In the genomic region with DNA sequence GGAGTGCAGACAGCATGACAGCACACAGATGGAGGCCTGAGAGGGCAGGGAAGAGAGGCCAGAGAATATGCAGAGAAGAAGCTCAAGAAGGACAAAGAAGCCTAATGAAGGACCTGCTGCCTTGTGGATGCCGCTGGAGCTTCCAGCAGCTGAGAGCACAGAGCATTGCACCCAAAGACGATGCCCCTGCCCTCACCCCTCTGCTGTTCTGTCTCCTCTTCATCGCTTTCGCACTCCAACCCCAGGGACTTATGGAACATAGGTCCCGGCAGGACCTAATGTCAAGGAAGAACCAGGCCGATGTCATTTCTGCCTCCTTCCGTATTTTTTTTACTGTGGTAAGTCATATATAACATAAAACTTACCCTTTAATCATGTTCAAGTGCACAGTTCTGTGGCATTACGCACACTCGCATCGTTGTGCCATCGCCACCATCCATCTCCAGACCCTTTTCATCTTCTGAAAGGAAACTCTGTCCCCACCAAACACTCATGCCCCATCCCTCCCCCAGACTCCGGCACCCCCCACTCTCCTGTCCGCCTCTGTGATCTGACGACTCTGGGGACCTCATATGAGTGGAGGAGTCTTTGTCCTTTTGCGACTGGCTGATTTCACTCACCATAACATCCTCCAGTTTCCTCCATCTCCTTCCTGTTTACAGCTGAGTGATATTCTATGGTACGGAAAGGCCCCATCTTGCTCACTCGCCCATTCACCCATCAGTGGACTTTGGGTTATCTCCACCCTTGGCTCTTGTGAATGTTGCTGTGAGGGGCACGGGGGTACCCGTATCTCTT, we compare ENCODE assay signal across 24 cellular contexts. TPM values are rescaled to one million over a fixed set of nuclear protein-coding genes. Genes with fewer than 3 reads are reported as not detected.
DNase-seq lines count a peak whose midpoint lies in the region; ATAC-seq, FAIRE-seq and TF ChIP-seq lines count a peak whose summit lies in the region.
"Had no signal": no experiment of that assay in that cellular context is flagged by ENCODE, and none has a peak within 500 bp of the region (broad histone marks: within the 10 kb centered on the region; RNA-seq: fewer than 3 reads in every experiment).

No MANE protein-coding gene starts in this region.

- no peaks in the 10 kb centered on the region for H3K9me3 ChIP-seq in Peyer's patch
- H3K9me3 ChIP-seq in endothelial cell of umbilical vein (replicated peaks; ENCODE audit: control insufficient read depth, insufficient read depth, low read length): no peaks in the 10 kb centered on the region
- H3K9me3 ChIP-seq in endodermal cell (ENCODE audit: control insufficient read depth, low read length): no peaks in the 10 kb centered on the region
- peaks cover 32% of the 10 kb centered on the region for H3K9me3 ChIP-seq in WERI-Rb-1 (ENCODE audit: severe bottlenecking)
- H3K9me3 ChIP-seq: esophagus squamous epithelium, gastrocnemius medialis, upper lobe of right lung had no signal

- H3K9ac ChIP-seq in endothelial cell of umbilical vein (replicated peaks; ENCODE audit: extremely low read depth, insufficient read depth, low read length): no peak overlapping the region
- no peak overlapping the region for H3K9ac ChIP-seq in endodermal cell (ENCODE audit: extremely low read depth, low read length, poor library complexity, severe bottlenecking)

- no peak overlapping the region for H3K4me2 ChIP-seq in endothelial cell of umbilical vein (ENCODE audit: insufficient read depth, low read length)

- H3K79me2 ChIP-seq in endothelial cell of umbilical vein (ENCODE audit: control insufficient read depth, insufficient read depth, low read length): no peaks in the 10 kb centered on the region

- FAIRE-seq in endothelial cell of umbilical vein (lab: Jason Lieb, UNC): no peak
- FAIRE-seq: GM18507, islet of Langerhans, small intestine had no signal

- no peak for TF ChIP-seq POLR2A in Peyer's patch (IDR thresholded peaks at IDR 0.05)
- TF ChIP-seq POLR2A in endothelial cell of umbilical vein (IDR thresholded peaks at IDR 0.05; ENCODE audit: low read depth, low read length): no peak

- no TSS peak for BruUV-seq in endothelial cell of umbilical vein (replicated peaks; lab: Mats Ljungman, UMichigan)

- peaks cover 69 to 92% of the 10 kb centered on the region in 2 donors for H3K4me1 Mint-ChIP-seq in stimulated activated naive B cell treated with anti-CD40 and anti-IgM and Interleukin-4, amounts not matched to agents 10 μg/mL and 1 μg/mL and 100 μg/mL, for 72 hours
- H3K4me1 Mint-ChIP-seq in endodermal cell: peaks cover 4% of the 10 kb centered on the region

- dilution Hi-C loops in endothelial cell of umbilical vein (cut with MboI; ENCODE audit: extremely low pct_ligation_motif_present, low sequenced_read_pairs): no loop called here

- no peak overlapping the region for H3K4me3 ChIP-seq in Peyer's patch
- no peak overlapping the region for H3K4me3 ChIP-seq in endothelial cell of umbilical vein (replicated peaks in 1 of 3; ENCODE audit: insufficient read depth in 1 of 3, low read depth in 1 of 3, low read length in 3 of 3)
- no peak overlapping the region for H3K4me3 ChIP-seq in endodermal cell (ENCODE audit: low read length)
- no peak overlapping the region for H3K4me3 ChIP-seq in WERI-Rb-1 (ENCODE audit: low read depth, low read length)
- H3K4me3 ChIP-seq: esophagus squamous epithelium, gastrocnemius medialis, upper lobe of right lung had no signal

- intact Hi-C loops in endothelial cell of umbilical vein (cut with micrococcal nuclease): no loop called here

- no peak for TF ChIP-seq CTCF in Peyer's patch (IDR thresholded peaks at IDR 0.05)
- no peak for TF ChIP-seq CTCF in endothelial cell of umbilical vein (IDR thresholded peaks at IDR 0.05; ENCODE audit: extremely low read depth in 1 of 2, insufficient read depth in 1 of 2, low read depth in 1 of 2, low read length in 2 of 2)
- TF ChIP-seq CTCF in endodermal cell (conservative IDR thresholded peaks at IDR 0.05): no peak
- no peak for TF ChIP-seq CTCF in WERI-Rb-1 (IDR thresholded peaks at IDR 0.05; ENCODE audit: low read depth, low read length)

- peak overlapping the region; percentile 77 to 81 for H3K4me3 Mint-ChIP-seq in stimulated activated naive B cell treated with anti-CD40 and anti-IgM and Interleukin-4, amounts not matched to agents 10 μg/mL and 1 μg/mL and 100 μg/mL, for 72 hours
- H3K4me3 Mint-ChIP-seq in endodermal cell: no peak overlapping the region
- H3K4me3 Mint-ChIP-seq: activated naive CD8-positive, alpha-beta T cell treated with anti-CD3 and anti-CD28 coated beads, Interleukin-2, amount 10 ng/mL, durations not matched to agents 7 days and 5 days; H9; WTC11 had no signal

- H2AFZ ChIP-seq in endothelial cell of umbilical vein (ENCODE audit: low read depth, low read length): peak overlapping the region; percentile 47

- POLR2A ChIA-PET in endothelial cell of umbilical vein (lab: Charles Lee): no interaction called here

- H3K36me3 ChIP-seq in Peyer's patch (no peaks in the 10 kb centered on the region), endothelial cell of umbilical vein (ENCODE audit: control insufficient read depth in 2 of 2, extremely low read depth in 1 of 2, insufficient read depth in 2 of 2, low read length in 2 of 2) (no peaks in the 10 kb centered on the region), endodermal cell (ENCODE audit: control insufficient read depth, insufficient read depth, low read length) (no peaks in the 10 kb centered on the region), WERI-Rb-1 (no peaks in the 10 kb centered on the region)
- H3K36me3 ChIP-seq: esophagus squamous epithelium, gastrocnemius medialis, upper lobe of right lung had no signal

- H4K20me1 ChIP-seq in endothelial cell of umbilical vein (replicated peaks; ENCODE audit: control insufficient read depth, extremely low read depth, insufficient read depth, low read length): no peaks in the 10 kb centered on the region

- no peak overlapping the region for H3K27ac ChIP-seq in Peyer's patch
- H3K27ac ChIP-seq in endothelial cell of umbilical vein (ENCODE audit: insufficient read depth, low read depth, low read length): no peak overlapping the region
- H3K27ac ChIP-seq in endodermal cell (ENCODE audit: low read depth, low read length): no peak overlapping the region
- H3K27ac ChIP-seq in WERI-Rb-1: no peak overlapping the region
- H3K27ac ChIP-seq: C4-2B, esophagus squamous epithelium, gastrocnemius medialis, upper lobe of right lung had no signal

- peak; percentile 79 for ATAC-seq in stimulated activated naive B cell treated with anti-CD40 and anti-IgM and Interleukin-4, amounts not matched to agents 10 μg/mL and 1 μg/mL and 100 μg/mL, for 72 hours (replicated peaks)
- ATAC-seq: gastrocnemius medialis, upper lobe of right lung, WTC11 had no signal

- 88 to 94% methylated on average over 12 to 17 of the region's 19 CpGs for whole genome bisulfite sequencing in endodermal cell (ENCODE audit: insufficient coverage in 1 of 2, insufficient read length in 1 of 2), 2 experiments

- H3K27me3 Mint-ChIP-seq in stimulated activated naive B cell treated with anti-CD40 and anti-IgM and Interleukin-4, amounts not matched to agents 10 μg/mL and 1 μg/mL and 100 μg/mL, for 72 hours: no peaks in the 10 kb centered on the region
- peaks cover 5% of the 10 kb centered on the region for H3K27me3 Mint-ChIP-seq in endodermal cell (ENCODE audit: insufficient read depth)

- DNase-seq in activated effector memory CD4-positive, alpha-beta T cell treated with anti-CD3 and anti-CD28 coated beads, Interleukin-2, amount 50 U/mL, for 16 hours: peak; percentile 33
- DNase-seq in activated effector memory CD4-positive, alpha-beta T cell treated with Interleukin-2 at 50 U/mL for 16 hours: no peak
- DNase-seq in Peyer's patch (peak; percentile 23 to 46 (median 38)), endothelial cell of umbilical vein (ENCODE audit: low read depth, low spot score) (no peak), NCI-H1436 (lab: John Stamatoyannopoulos, UW) (no peak), endodermal cell (no peak), WERI-Rb-1 (no peak)
- DNase-seq in stimulated activated naive B cell treated with anti-CD40 and anti-IgM and Interleukin-4, amounts not matched to agents 10 μg/mL and 1 μg/mL and 100 μg/mL, for 72 hours: peak; percentile 56
- DNase-seq: activated naive CD8-positive, alpha-beta T cell treated with anti-CD3 and anti-CD28 coated beads, Interleukin-2, amount 10 ng/mL, durations not matched to agents 7 days and 5 days; effector memory CD4-positive, alpha-beta T cell; esophagus squamous epithelium; gastrocnemius medialis; H9; NCI-H1694; NCI-H2171 treated with DMSO at 0.1 percent for 48 hours; NCI-H526; nucleus accumbens; small intestine; stimulated activated CD4-positive, alpha-beta T cell treated with anti-CD3 and anti-CD28 coated beads, Interleukin-4, amount 100 ng/mL, for 24 hours had no signal

- H3K27ac Mint-ChIP-seq in stimulated activated naive B cell treated with anti-CD40 and anti-IgM and Interleukin-4, amounts not matched to agents 10 μg/mL and 1 μg/mL and 100 μg/mL, for 72 hours: peak overlapping the region; percentile 91
- no peak overlapping the region for H3K27ac Mint-ChIP-seq in endodermal cell
- H3K27ac Mint-ChIP-seq: activated naive CD8-positive, alpha-beta T cell treated with anti-CD3 and anti-CD28 coated beads, Interleukin-2, amount 10 ng/mL, durations not matched to agents 7 days and 5 days; H9; WTC11 had no signal

- H3K27me3 ChIP-seq in Peyer's patch (no peaks in the 10 kb centered on the region), endothelial cell of umbilical vein (ENCODE audit: control insufficient read depth in 2 of 2, insufficient read depth in 2 of 2, low read length in 2 of 2) (no peaks in the 10 kb centered on the region), endodermal cell (ENCODE audit: control insufficient read depth, insufficient read depth, low read length, poor library complexity, severe bottlenecking) (no peaks in the 10 kb centered on the region), WERI-Rb-1 (ENCODE audit: insufficient read depth, low read depth, severe bottlenecking) (no peaks in the 10 kb centered on the region)
- H3K27me3 ChIP-seq: gastrocnemius medialis had no signal

- no peaks in the 10 kb centered on the region for H3K36me3 Mint-ChIP-seq in stimulated activated naive B cell treated with anti-CD40 and anti-IgM and Interleukin-4, amounts not matched to agents 10 μg/mL and 1 μg/mL and 100 μg/mL, for 72 hours
- no peaks in the 10 kb centered on the region for H3K36me3 Mint-ChIP-seq in endodermal cell (ENCODE audit: low read depth)
- H3K36me3 Mint-ChIP-seq: WTC11 had no signal

- CTCF ChIA-PET in endothelial cell of umbilical vein (lab: Charles Lee): no interaction called here

- H3K9me1 ChIP-seq in endothelial cell of umbilical vein (replicated peaks; ENCODE audit: control insufficient read depth, extremely low read depth, insufficient read depth, low read length): no peaks in the 10 kb centered on the region

- H3K9me3 Mint-ChIP-seq in stimulated activated naive B cell treated with anti-CD40 and anti-IgM and Interleukin-4, amounts not matched to agents 10 μg/mL and 1 μg/mL and 100 μg/mL, for 72 hours: no peaks in the 10 kb centered on the region
- H3K9me3 Mint-ChIP-seq in endodermal cell: no peaks in the 10 kb centered on the region
- H3K9me3 Mint-ChIP-seq: activated naive CD8-positive, alpha-beta T cell treated with anti-CD3 and anti-CD28 coated beads, Interleukin-2, amount 10 ng/mL, durations not matched to agents 7 days and 5 days; H9; WTC11 had no signal

- H3K4me1 ChIP-seq in Peyer's patch (no peaks in the 10 kb centered on the region), endothelial cell of umbilical vein (ENCODE audit: control insufficient read depth, extremely low read depth, insufficient read depth, low read length) (peaks cover 12% of the 10 kb centered on the region), endodermal cell (ENCODE audit: control insufficient read depth, insufficient read depth, low read length) (no peaks in the 10 kb centered on the region)
- H3K4me1 ChIP-seq: upper lobe of right lung had no signal

RNA-seq across cellular contexts. Expression of gene INSIG1, which starts 12.1 kb away (rescaled TPM):
- total RNA-seq in Peyer's patch: 100 to 1,000 TPM in 2 of 4 donors, 10 to 100 TPM in 2; 36.3 to 147 (median 100) TPM
- 79.3 and 105 TPM in 2 replicates for total RNA-seq in endothelial cell of umbilical vein
- 102 and 129 TPM in 2 replicates for polyA plus RNA-seq in endothelial cell of umbilical vein
- polyA plus RNA-seq in endothelial cell of umbilical vein (2011; cell fraction: cytosol; rRNA removed): 55.2 and 65.6 TPM in 2 replicates
- 40.6 and 54.9 TPM in 2 replicates for polyA plus RNA-seq in endothelial cell of umbilical vein (2011; cell fraction: nucleus; rRNA removed)
- 36.7 and 55.1 TPM in 2 replicates for polyA plus RNA-seq in endothelial cell of umbilical vein (2012)
- 112 and 120 TPM in 2 replicates for polyA minus RNA-seq in endothelial cell of umbilical vein
- 42.5 TPM for polyA minus RNA-seq in endothelial cell of umbilical vein (2011; cell fraction: cytosol; rRNA and poly(A)+ RNA removed)
- polyA minus RNA-seq in endothelial cell of umbilical vein (2011; cell fraction: nucleus; rRNA and poly(A)+ RNA removed): 49.7 and 74.6 TPM in 2 replicates
- total RNA-seq in endodermal cell: 10 to 100 TPM; 27.2 to 36.9 TPM
- polyA plus RNA-seq in endodermal cell (2013, experiment 1 of 2): 77.8 TPM
- polyA plus RNA-seq in endodermal cell (2013, experiment 2 of 2): 81.3 TPM

Comparison
In these comparisons a context has a peak if more than half of its experiments do, and no peak if none do; other contexts are left out.
1. DNase-seq: peak in activated effector memory CD4-positive, alpha-beta T cell treated with anti-CD3 and anti-CD28 coated beads, Interleukin-2, amount 50 U/mL, for 16 hours (single experiment), Peyer's patch (3 of 3) and stimulated activated naive B cell treated with anti-CD40 and anti-IgM and Interleukin-4, amounts not matched to agents 10 μg/mL and 1 μg/mL and 100 μg/mL, for 72 hours (single experiment); none in activated effector memory CD4-positive, alpha-beta T cell treated with Interleukin-2 at 50 U/mL for 16 hours (single experiment), endothelial cell of umbilical vein (single experiment), NCI-H1436 (single experiment), endodermal cell (single experiment) and WERI-Rb-1 (single experiment).